21 cellular contexts compared by ENCODE assay signal in the genomic region with DNA sequence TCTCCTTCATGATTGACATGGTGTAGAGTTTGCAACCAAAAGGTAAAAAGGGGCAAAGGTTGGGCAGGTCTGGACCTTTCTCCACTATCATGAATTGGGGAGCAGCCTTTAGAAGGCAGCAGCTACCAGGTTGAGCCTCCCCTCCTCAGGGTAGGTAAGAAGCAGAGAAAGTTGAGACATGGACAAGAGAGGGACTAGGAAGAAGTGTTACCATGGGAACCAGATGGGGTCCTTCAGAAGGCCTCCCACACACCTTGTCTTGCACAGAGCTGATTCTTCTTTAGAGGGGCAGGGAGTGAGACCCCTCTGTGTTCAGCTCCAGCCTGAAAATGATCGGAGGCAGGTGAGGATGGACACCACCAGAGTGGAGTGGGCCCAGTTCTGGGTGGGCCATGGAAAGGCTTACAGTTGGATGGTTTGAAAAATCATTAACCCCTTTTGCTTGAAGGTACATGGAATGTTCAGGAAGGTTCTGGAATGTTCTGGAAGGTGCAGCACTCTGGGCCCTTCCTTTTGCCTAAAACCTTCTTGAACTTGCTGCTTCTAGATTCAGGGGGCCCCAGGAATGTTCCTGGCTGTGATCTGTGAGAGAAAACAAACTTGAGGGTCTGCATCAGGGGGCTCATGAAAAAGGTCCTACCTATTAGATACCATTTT. TPM values are rescaled to one million over a fixed set of nuclear protein-coding genes. Genes with fewer than 3 reads are reported as not detected.
DNase-seq lines count a peak whose midpoint lies in the region; ATAC-seq, FAIRE-seq and TF ChIP-seq lines count a peak whose summit lies in the region.
"Had no signal": no experiment of that assay in that cellular context is flagged by ENCODE, and none has a peak within 500 bp of the region (broad histone marks: within the 10 kb centered on the region; RNA-seq: fewer than 3 reads in every experiment).

No MANE protein-coding gene starts in this region.

- SMC1A ChIA-PET in GM12878 (lab: Charles Lee; ENCODE audit: uncharacterized antibody, unreplicated experiment), result no interaction called here

- H2AFZ ChIP-seq in GM12878 (ENCODE audit: control insufficient read depth, low read depth, low read length) (no peak overlapping the region), neural cell (ENCODE audit: low read depth, low read length) (no peak overlapping the region)

- no peak overlapping the region for H3K9ac ChIP-seq in SK-N-MC (ENCODE audit: insufficient read length)
- no peak overlapping the region for H3K9ac ChIP-seq in GM12878 (ENCODE audit: control insufficient read depth, insufficient read depth, low read length)
- H3K9ac ChIP-seq in neural cell (ENCODE audit: low read length), result no peak overlapping the region
- H3K9ac ChIP-seq in mesendoderm (ENCODE audit: low read length), result no peak overlapping the region

- ATAC-seq in GM12878, result no peak
- ATAC-seq: HCT116 had no signal

- POLR2A ChIA-PET in GM12878 (lab: Charles Lee), result no interaction called here

- BruUV-seq in GM12878 (replicated peaks; lab: Mats Ljungman, UMichigan), result no TSS peak

- FAIRE-seq in GM12878 (lab: Jason Lieb, UNC), result no peak
- FAIRE-seq: A204.1, D721Med had no signal

- CTCF ChIA-PET in GM12878 (lab: Yijun Ruan, JAX), result no interaction called here

- no peaks in the 10 kb centered on the region for H3F3A ChIP-seq in neural cell (ENCODE audit: insufficient read depth, low read length, poor library complexity, severe bottlenecking)

- no peak overlapping the region for H2BK15ac ChIP-seq in mesendoderm (replicated peaks; ENCODE audit: low read depth)

- intact Hi-C loops in GM12878 (cut with micrococcal nuclease; ENCODE audit: unreplicated experiment), result no loop called here
- intact Hi-C loops in testis (cut with DNase I; ENCODE audit: low total_unique reads), result no loop called here

- H2AK5ac ChIP-seq in mesendoderm (ENCODE audit: low read length), result no peak overlapping the region

- TF ChIP-seq CTCF in GM12878 (IDR thresholded peaks at IDR 0.05 in 2 of 3, conservative IDR thresholded peaks at IDR 0.05 in 1 of 3; ENCODE audit: control insufficient read depth in 2 of 3, extremely low read depth in 1 of 3, insufficient read depth in 1 of 3, low read depth in 3 of 3, low read length in 3 of 3), result no peak
- TF ChIP-seq CTCF in neural cell (IDR thresholded peaks at IDR 0.05; ENCODE audit: poor library complexity, severe bottlenecking), result no peak
- TF ChIP-seq CTCF in testis (IDR thresholded peaks at IDR 0.05), result no peak
- TF ChIP-seq CTCF in GM10266 (IDR thresholded peaks at IDR 0.05; ENCODE audit: control insufficient read depth, insufficient read depth, low read depth, missing control alignments), result no peak

- no peaks in the 10 kb centered on the region for H4K20me1 ChIP-seq in GM12878 (ENCODE audit: control insufficient read depth, insufficient read depth)
- H4K20me1 ChIP-seq in neural cell (ENCODE audit: insufficient read depth), result no peaks in the 10 kb centered on the region

- TF ChIP-seq POLR2A in GM12878 (IDR thresholded peaks at IDR 0.05; ENCODE audit: low read depth, low read length), result no peak
- TF ChIP-seq POLR2A in testis (IDR thresholded peaks at IDR 0.05), result no peak
- TF ChIP-seq POLR2A in erythroblast (IDR thresholded peaks at IDR 0.05; ENCODE audit: low read length), result no peak

- H3K36me3 ChIP-seq in SK-N-MC (ENCODE audit: insufficient read depth, low read length) (no peaks in the 10 kb centered on the region; the same call in 1 of the 2 replicates), GM12878 (ENCODE audit: control insufficient read depth in 2 of 2, insufficient read depth in 2 of 2, low read length in 1 of 2) (peaks cover 2% of the 10 kb centered on the region in 2 experiments; a peak in 2 of 4 replicates), neural cell (ENCODE audit: insufficient read depth, low read length) (no peaks in the 10 kb centered on the region), testis (ENCODE audit: low read depth, missing control alignments) (no peaks in the 10 kb centered on the region), mesendoderm (ENCODE audit: control insufficient read depth, insufficient read depth, low read length) (peaks cover 2% of the 10 kb centered on the region)

- H3K4me2 ChIP-seq in GM12878 (ENCODE audit: control insufficient read depth, insufficient read depth), result no peak overlapping the region
- no peak overlapping the region for H3K4me2 ChIP-seq in neural cell (ENCODE audit: low read length)
- H3K4me2 ChIP-seq in mesendoderm (ENCODE audit: low read length), result no peak overlapping the region

- no peak overlapping the region for H4K5ac ChIP-seq in mesendoderm (ENCODE audit: low read length)

- TF ChIP-seq EP300 in GM12878 (IDR thresholded peaks at IDR 0.05; ENCODE audit: borderline replicate concordance in 1 of 2, control insufficient read depth in 1 of 2, low read depth in 2 of 2, low read length in 2 of 2) (no peak), neural cell (conservative IDR thresholded peaks at IDR 0.05; ENCODE audit: poor library complexity, severe bottlenecking) (no peak)

- TF ChIP-seq RAD21 in GM12878 (IDR thresholded peaks at IDR 0.05; ENCODE audit: insufficient read depth, low read depth, low read length) (no peak), neural cell (conservative IDR thresholded peaks at IDR 0.05) (no peak)

- 0 out of 2 replicates have a peak overlapping the region, but pooled peaks have one; percentile 5 for H3K27ac ChIP-seq in SK-N-MC
- H3K27ac ChIP-seq in GM12878 (ENCODE audit: control insufficient read depth, insufficient read depth), result no peak overlapping the region
- no peak overlapping the region for H3K27ac ChIP-seq in neural cell (ENCODE audit: low read length)
- peak overlapping the region; percentile 49 to 78 for H3K27ac ChIP-seq in testis
- H3K27ac ChIP-seq in mesendoderm (ENCODE audit: low read depth, low read length), result no peak overlapping the region
- H3K27ac ChIP-seq: C4-2B had no signal

- no peak overlapping the region for H4K8ac ChIP-seq in mesendoderm (ENCODE audit: low read depth, low read length)

- H2BK5ac ChIP-seq in mesendoderm (ENCODE audit: low read length), result no peak overlapping the region

- H3K79me2 ChIP-seq in GM12878 (ENCODE audit: control insufficient read depth, insufficient read depth, low read length), result no peaks in the 10 kb centered on the region
- peaks cover 7% of the 10 kb centered on the region for H3K79me2 ChIP-seq in neural cell (replicated peaks; ENCODE audit: insufficient read depth, low read length)
- H3K79me2 ChIP-seq in mesendoderm (ENCODE audit: control insufficient read depth, insufficient read depth, low read length), result peaks cover 2% of the 10 kb centered on the region

- peaks cover 5% of the 10 kb centered on the region for H3K79me1 ChIP-seq in mesendoderm (ENCODE audit: low read length)

- WGBS in GM12878 (ENCODE audit: insufficient coverage, insufficient replicate concordance, low lambda C conversion rate, missing lambda C conversion rate), result 100% methylated on average over 1 of the region's 1 CpG
- 92% methylated on average over 1 of the region's 1 CpG; no CpG with 5 or more reads in 1 of the 2 donors for WGBS in testis, 2 donors
- WGBS in mesendoderm (ENCODE audit: extremely low coverage, insufficient coverage, low lambda C conversion rate), result no CpG with 5 or more reads among the region's 1 CpG

- no peak overlapping the region for H2BK120ac ChIP-seq in mesendoderm (ENCODE audit: low read depth, low read length)

- H3K27me3 ChIP-seq in GM12878 (replicated peaks in 1 of 2; ENCODE audit: control insufficient read depth in 2 of 2, insufficient read depth in 2 of 2, low read length in 1 of 2) (no peaks in the 10 kb centered on the region), neural cell (ENCODE audit: insufficient read depth, low read depth, low read length) (no peaks in the 10 kb centered on the region), testis (no peaks in the 10 kb centered on the region), mesendoderm (ENCODE audit: insufficient read depth, low read length, poor library complexity) (no peaks in the 10 kb centered on the region)

- RAD21 ChIA-PET in GM12878 (lab: Charles Lee; ENCODE audit: unreplicated experiment), result no interaction called here

- H3K18ac ChIP-seq in mesendoderm (ENCODE audit: low read length), result no peak overlapping the region

- no peak overlapping the region for H3K4me3 ChIP-seq in SK-N-MC
- H3K4me3 ChIP-seq in GM12878, result no peak overlapping the region
- H3K4me3 ChIP-seq in neural cell (ENCODE audit: low read length), result no peak overlapping the region
- no peak overlapping the region for H3K4me3 ChIP-seq in testis
- no peak overlapping the region for H3K4me3 ChIP-seq in mesendoderm (ENCODE audit: low read length)

- no peak overlapping the region for H3K56ac ChIP-seq in mesendoderm (ENCODE audit: low read length)

- no peak for DNase-seq in SK-N-MC (ENCODE audit: low read depth, low spot score)
- no peak for DNase-seq in GM12878 (ENCODE audit: low read depth, low spot score)
- no peak for DNase-seq in testis
- no peak for DNase-seq in mesendoderm
- DNase-seq in erythroblast (lab: John Stamatoyannopoulos, UW), result no peak
- DNase-seq in GM10266 (ENCODE audit: extremely low spot score), result no peak
- DNase-seq: AML-193; Caco-2; CD4-positive, alpha-beta T cell; DMS153; DMS79; GDM1; GOT3; H7; HFFc6 had no signal

- no peak overlapping the region for H3K23ac ChIP-seq in mesendoderm (ENCODE audit: low read length)

- no peak overlapping the region for H3K4ac ChIP-seq in mesendoderm (ENCODE audit: low read depth, low read length)

- H3K9me2 ChIP-seq in neural cell (ENCODE audit: insufficient read depth, low read length), result no peaks in the 10 kb centered on the region

- no peaks in the 10 kb centered on the region for H3K4me1 ChIP-seq in GM12878 (ENCODE audit: control insufficient read depth, insufficient read depth, low read length)
- H3K4me1 ChIP-seq in testis, result peaks cover 24% of the 10 kb centered on the region
- no peaks in the 10 kb centered on the region for H3K4me1 ChIP-seq in mesendoderm (ENCODE audit: control insufficient read depth, low read depth, low read length)
- H3K4me1 ChIP-seq: Caco-2 had no signal

- H3K9me3 ChIP-seq in SK-N-MC (ENCODE audit: low read depth, low read length) (no peaks in the 10 kb centered on the region), GM12878 (replicated peaks; ENCODE audit: control insufficient read depth, insufficient read depth, low read length) (no peaks in the 10 kb centered on the region), neural cell (ENCODE audit: low read length) (no peaks in the 10 kb centered on the region), testis (no peaks in the 10 kb centered on the region)
- H3K9me3 ChIP-seq: Caco-2 had no signal

- in situ Hi-C loops in GM12878 (cut with MboI), result no loop called here

RNA-seq across cellular contexts. Expression of a gene that starts 7.0 kb away (rescaled TPM):
- total RNA-seq in GM12878 (2013; cell fraction: nucleolus; rRNA removed), result 0.33 TPM in 1 of 2 replicates, not detected in the other
- 0.11 and 0.27 TPM in 2 replicates for total RNA-seq in GM12878 (2014; rRNA removed)
- total RNA-seq in GM12878 (2014; rRNA removed; fragmentation: Illumina TruSeq; extraction: Trizol), result not detected in 2 replicates
- 0.21 and 0.27 TPM in 2 replicates for total RNA-seq in GM12878 (2021)
- not detected for polyA plus RNA-seq in GM12878 (2011; ENCODE audit: low read depth)
- 0.14 and 0.45 TPM in 2 replicates for polyA plus RNA-seq in GM12878 (2011; rRNA removed)
- polyA plus RNA-seq in GM12878 (2011; cell fraction: cytosol; rRNA removed), result 0.55 and 0.87 TPM in 2 replicates
- polyA plus RNA-seq in GM12878 (2011; cell fraction: nucleus; rRNA removed), result 0.35 and 0.67 TPM in 2 replicates
- 0.54 and 0.90 TPM in 2 replicates for polyA plus RNA-seq in GM12878 (2012)
- not detected in 2 replicates for polyA plus RNA-seq in GM12878 (2014; fragmentation: Illumina TruSeq; extraction: Trizol)
- not detected for polyA plus RNA-seq in GM12878 (2014; fragmentation: Nextera tagmentation; extraction: Ambion mirVana)
- polyA plus RNA-seq in GM12878 (2014; rRNA removed), result 0.10 TPM in 1 of 2 replicates, not detected in the other
- polyA plus RNA-seq in GM12878 (2016; fragmentation: Nextera tagmentation; extraction: Ambion mirVana), result not detected
- polyA minus RNA-seq in GM12878 (2011; rRNA and poly(A)+ RNA removed), result 0.21 TPM in 1 of 2 replicates, not detected in the other
- polyA minus RNA-seq in GM12878 (2011; cell fraction: cytosol; rRNA and poly(A)+ RNA removed), result not detected in 2 replicates
- not detected in 2 replicates for polyA minus RNA-seq in GM12878 (2011; cell fraction: nucleus; rRNA and poly(A)+ RNA removed)
- polyA plus RNA-seq in neural cell, result 52.7 and 56.3 TPM in 2 replicates
- 31.1 and 36.5 TPM in 2 replicates for polyA minus RNA-seq in neural cell
- total RNA-seq in testis, result 10 to 100 TPM; 15.0 to 24.8 TPM
- 10.3 TPM for polyA plus RNA-seq in testis (ENCODE audit: insufficient read depth, low read depth, low replicate concordance)
- polyA plus RNA-seq in mesendoderm (2013, experiment 1 of 2), result 1.1 TPM
- 1.1 TPM for polyA plus RNA-seq in mesendoderm (2013, experiment 2 of 2)

RNA-seq across cellular contexts. Expression of a gene that starts 8.7 kb away (rescaled TPM):
- 7.9 and 8.3 TPM in 2 replicates for total RNA-seq in GM12878 (2013; cell fraction: nucleolus; rRNA removed)
- total RNA-seq in GM12878 (2014; rRNA removed), result 9.2 and 11.2 TPM in 2 replicates
- 4.1 TPM in 2 replicates for total RNA-seq in GM12878 (2014; rRNA removed; fragmentation: Illumina TruSeq; extraction: Trizol)
- total RNA-seq in GM12878 (2021), result 13.4 and 13.5 TPM in 2 replicates
- 2.6 TPM for polyA plus RNA-seq in GM12878 (2011; ENCODE audit: low read depth)
- polyA plus RNA-seq in GM12878 (2011; rRNA removed), result 4.1 and 4.5 TPM in 2 replicates
- 7.1 and 9.8 TPM in 2 replicates for polyA plus RNA-seq in GM12878 (2011; cell fraction: cytosol; rRNA removed)
- 6.0 and 7.7 TPM in 2 replicates for polyA plus RNA-seq in GM12878 (2011; cell fraction: nucleus; rRNA removed)
- 8.0 and 8.6 TPM in 2 replicates for polyA plus RNA-seq in GM12878 (2012)
- polyA plus RNA-seq in GM12878 (2014; fragmentation: Illumina TruSeq; extraction: Trizol), result 3.2 and 5.5 TPM in 2 replicates
- 1 to 10 TPM; 2.1 to 3.5 TPM for polyA plus RNA-seq in GM12878 (2014; fragmentation: Nextera tagmentation; extraction: Ambion mirVana)
- 19.0 and 19.2 TPM in 2 replicates for polyA plus RNA-seq in GM12878 (2014; rRNA removed)
- polyA plus RNA-seq in GM12878 (2016; fragmentation: Nextera tagmentation; extraction: Ambion mirVana), result 10 to 100 TPM; 10.3 to 12.4 TPM
- polyA minus RNA-seq in GM12878 (2011; rRNA and poly(A)+ RNA removed), result 4.4 and 7.6 TPM in 2 replicates
- polyA minus RNA-seq in GM12878 (2011; cell fraction: cytosol; rRNA and poly(A)+ RNA removed), result 2.4 and 2.8 TPM in 2 replicates
- polyA minus RNA-seq in GM12878 (2011; cell fraction: nucleus; rRNA and poly(A)+ RNA removed), result 6.2 and 11.5 TPM in 2 replicates
- 1.1 and 1.3 TPM in 2 replicates for polyA plus RNA-seq in neural cell
- 3.1 and 4.1 TPM in 2 replicates for polyA minus RNA-seq in neural cell
- total RNA-seq in testis, result 10 to 100 TPM; 19.7 to 25.0 TPM
- polyA plus RNA-seq in testis (ENCODE audit: insufficient read depth, low read depth, low replicate concordance), result 27.7 TPM
- polyA plus RNA-seq in mesendoderm (2013, experiment 1 of 2), result 7.6 TPM
- 7.6 TPM for polyA plus RNA-seq in mesendoderm (2013, experiment 2 of 2)

RNA-seq across cellular contexts. Expression of a gene that starts 8.8 kb away (rescaled TPM):
- total RNA-seq in GM12878 (2013; cell fraction: nucleolus; rRNA removed), result 28.4 and 29.4 TPM in 2 replicates
- 75.3 and 82.9 TPM in 2 replicates for total RNA-seq in GM12878 (2014; rRNA removed)
- total RNA-seq in GM12878 (2014; rRNA removed; fragmentation: Illumina TruSeq; extraction: Trizol), result 69.8 and 71.1 TPM in 2 replicates
- 73.7 and 84.9 TPM in 2 replicates for total RNA-seq in GM12878 (2021)
- 44.4 TPM for polyA plus RNA-seq in GM12878 (2011; ENCODE audit: low read depth)
- polyA plus RNA-seq in GM12878 (2011; rRNA removed), result 98.5 and 114 TPM in 2 replicates
- polyA plus RNA-seq in GM12878 (2011; cell fraction: cytosol; rRNA removed), result 138 and 180 TPM in 2 replicates
- 67.4 and 98.6 TPM in 2 replicates for polyA plus RNA-seq in GM12878 (2011; cell fraction: nucleus; rRNA removed)
- 55.5 and 68.2 TPM in 2 replicates for polyA plus RNA-seq in GM12878 (2012)
- polyA plus RNA-seq in GM12878 (2014; fragmentation: Illumina TruSeq; extraction: Trizol), result 96.0 and 109 TPM in 2 replicates
- 10 to 100 TPM; 36.4 to 89.9 TPM for polyA plus RNA-seq in GM12878 (2014; fragmentation: Nextera tagmentation; extraction: Ambion mirVana)
- 117 and 123 TPM in 2 replicates for polyA plus RNA-seq in GM12878 (2014; rRNA removed)
- 100 to 1,000 TPM; 137 to 138 TPM for polyA plus RNA-seq in GM12878 (2016; fragmentation: Nextera tagmentation; extraction: Ambion mirVana)
- polyA minus RNA-seq in GM12878 (2011; rRNA and poly(A)+ RNA removed), result 46.3 and 61.5 TPM in 2 replicates
- polyA minus RNA-seq in GM12878 (2011; cell fraction: cytosol; rRNA and poly(A)+ RNA removed), result 14.4 and 26.0 TPM in 2 replicates
- 9.3 and 17.6 TPM in 2 replicates for polyA minus RNA-seq in GM12878 (2011; cell fraction: nucleus; rRNA and poly(A)+ RNA removed)
- 75.9 and 82.9 TPM in 2 replicates for polyA plus RNA-seq in neural cell
- 29.9 and 33.5 TPM in 2 replicates for polyA minus RNA-seq in neural cell
- total RNA-seq in testis, result 100 to 1,000 TPM; 241 to 252 TPM
- polyA plus RNA-seq in testis (ENCODE audit: insufficient read depth, low read depth, low replicate concordance), result 231 TPM
- 149 TPM for polyA plus RNA-seq in mesendoderm (2013, experiment 1 of 2)
- 149 TPM for polyA plus RNA-seq in mesendoderm (2013, experiment 2 of 2)

RNA-seq across cellular contexts. Expression of a gene that starts 44.9 kb away (rescaled TPM):
- total RNA-seq in GM12878 (2013; cell fraction: nucleolus; rRNA removed), result 13.9 and 20.9 TPM in 2 replicates
- total RNA-seq in GM12878 (2014; rRNA removed) (1.9 and 2.6 TPM in 2 replicates), GM12878 (2014; rRNA removed; fragmentation: Illumina TruSeq; extraction: Trizol) (1.6 and 2.6 TPM in 2 replicates), GM12878 (2021) (3.1 and 3.9 TPM in 2 replicates), testis (10 to 100 TPM; 24.7 to 28.2 TPM)
- 1.9 TPM for polyA plus RNA-seq in GM12878 (2011; ENCODE audit: low read depth)
- polyA plus RNA-seq in GM12878 (2011; rRNA removed) (1.4 and 2.4 TPM in 2 replicates), GM12878 (2014; fragmentation: Illumina TruSeq; extraction: Trizol) (1.9 and 3.1 TPM in 2 replicates), GM12878 (2014; fragmentation: Nextera tagmentation; extraction: Ambion mirVana) (under 1 TPM; 0.15 to 0.21 TPM), GM12878 (2014; rRNA removed) (5.2 and 5.3 TPM in 2 replicates), GM12878 (2016; fragmentation: Nextera tagmentation; extraction: Ambion mirVana) (1 to 10 TPM; 1.7 to 1.8 TPM), neural cell (123 and 144 TPM in 2 replicates), testis (ENCODE audit: insufficient read depth, low read depth, low replicate concordance) (13.2 TPM)
- 3.3 and 3.8 TPM in 2 replicates for polyA plus RNA-seq in GM12878 (2011; cell fraction: cytosol; rRNA removed)
- 30.5 and 34.2 TPM in 2 replicates for polyA plus RNA-seq in GM12878 (2011; cell fraction: nucleus; rRNA removed)
- 3.8 and 4.4 TPM in 2 replicates for polyA plus RNA-seq in GM12878 (2012)
- 1.9 and 2.7 TPM in 2 replicates for polyA minus RNA-seq in GM12878 (2011; rRNA and poly(A)+ RNA removed)
- polyA minus RNA-seq in GM12878 (2011; cell fraction: cytosol; rRNA and poly(A)+ RNA removed), result 0.62 and 1.7 TPM in 2 replicates
- polyA minus RNA-seq in GM12878 (2011; cell fraction: nucleus; rRNA and poly(A)+ RNA removed), result 5.4 and 6.5 TPM in 2 replicates
- polyA minus RNA-seq in neural cell, result 39.2 and 39.8 TPM in 2 replicates
- 4.8 TPM for polyA plus RNA-seq in mesendoderm (2013, experiment 1 of 2)
- 5.3 TPM for polyA plus RNA-seq in mesendoderm (2013, experiment 2 of 2)

RNA-seq across cellular contexts. Expression of a gene that starts 50.3 kb away (rescaled TPM):
- total RNA-seq in GM12878 (2013; cell fraction: nucleolus; rRNA removed), result not detected in 2 replicates
- total RNA-seq in GM12878 (2014; rRNA removed), result not detected in 2 replicates
- total RNA-seq in GM12878 (2014; rRNA removed; fragmentation: Illumina TruSeq; extraction: Trizol), result not detected in 2 replicates
- 0.21 and 0.69 TPM in 2 replicates for total RNA-seq in GM12878 (2021)
- not detected for polyA plus RNA-seq in GM12878 (2011; ENCODE audit: low read depth)
- not detected in 2 replicates for polyA plus RNA-seq in GM12878 (2011; rRNA removed)
- polyA plus RNA-seq in GM12878 (2011; cell fraction: cytosol; rRNA removed), result not detected in 2 replicates
- polyA plus RNA-seq in GM12878 (2011; cell fraction: nucleus; rRNA removed), result not detected in 2 replicates
- polyA plus RNA-seq in GM12878 (2012), result not detected in 2 replicates
- not detected in 2 replicates for polyA plus RNA-seq in GM12878 (2014; fragmentation: Illumina TruSeq; extraction: Trizol)
- not detected for polyA plus RNA-seq in GM12878 (2014; fragmentation: Nextera tagmentation; extraction: Ambion mirVana)
- polyA plus RNA-seq in GM12878 (2014; rRNA removed), result not detected in 2 replicates
- not detected for polyA plus RNA-seq in GM12878 (2016; fragmentation: Nextera tagmentation; extraction: Ambion mirVana)
- not detected in 2 replicates for polyA minus RNA-seq in GM12878 (2011; rRNA and poly(A)+ RNA removed)
- 0.42 and 2.7 TPM in 2 replicates for polyA minus RNA-seq in GM12878 (2011; cell fraction: cytosol; rRNA and poly(A)+ RNA removed)
- not detected in 2 replicates for polyA minus RNA-seq in GM12878 (2011; cell fraction: nucleus; rRNA and poly(A)+ RNA removed)
- polyA plus RNA-seq in neural cell, result 1.8 TPM in 1 of 2 replicates, not detected in the other
- polyA minus RNA-seq in neural cell, result not detected in 2 replicates
- 100 to 1,000 TPM; 160 to 215 TPM for total RNA-seq in testis
- 34.2 TPM for polyA plus RNA-seq in testis (ENCODE audit: insufficient read depth, low read depth, low replicate concordance)
- polyA plus RNA-seq in mesendoderm (2013, experiment 1 of 2), result 1.6 TPM
- 2.0 TPM for polyA plus RNA-seq in mesendoderm (2013, experiment 2 of 2)
- total RNA-seq: CD4-positive, alpha-beta T cell; HFFc6 had no signal
- polyA plus RNA-seq: BJ had no signal

Comparison
In these comparisons a context has a peak if more than half of its experiments do, and no peak if none do; other contexts are left out.
1. H3K27ac ChIP-seq: peak in SK-N-MC (single experiment) and testis (2 of 2); none in GM12878 (single experiment), neural cell (single experiment) and mesendoderm (single experiment).